Comparison of ENCODE assay signal across 14 cellular contexts in the genomic region with DNA sequence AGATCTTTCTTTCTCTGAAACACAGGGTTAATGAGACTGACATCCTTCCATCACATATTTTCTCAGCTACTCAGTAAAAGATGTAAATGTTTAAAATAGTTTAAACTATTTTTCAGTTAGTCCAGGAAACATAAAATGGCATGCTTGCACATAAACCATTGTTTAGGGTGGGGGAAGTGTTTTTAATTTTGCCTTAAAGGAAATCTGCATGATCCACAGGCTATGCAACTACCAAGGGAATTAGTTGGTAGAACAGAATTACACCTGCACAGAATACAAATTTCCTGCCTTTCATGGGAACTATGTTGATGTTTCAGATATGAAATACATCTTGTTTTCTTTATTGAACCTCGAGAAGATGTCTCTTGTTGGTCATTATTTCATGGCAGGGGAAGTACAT. TPM values are rescaled to one million over a fixed set of nuclear protein-coding genes. Genes with fewer than 3 reads are reported as not detected.
"Had no signal": no experiment of that assay in that cellular context is flagged by ENCODE, and none has a peak within 500 bp of the region (broad histone marks: within the 10 kb centered on the region; RNA-seq: fewer than 3 reads in every experiment).

No MANE protein-coding gene starts in this region.

- H3K9me3 Mint-ChIP-seq: activated CD4-positive, alpha-beta T cell treated with anti-CD3 and anti-CD28 coated beads, Interleukin-2, amount 10 ng/mL, durations not matched to agents 24 days and 14 days; natural killer cell had no signal

- H3K4me3 ChIP-seq: colonic mucosa had no signal

- H3K4me1 ChIP-seq: colonic mucosa had no signal

- H3K36me3 Mint-ChIP-seq: natural killer cell had no signal

- H3K27ac ChIP-seq: colonic mucosa had no signal

- FAIRE-seq: small intestine, TTC549 had no signal

- H3K9me3 ChIP-seq: colonic mucosa, upper lobe of left lung had no signal

- H3K4me1 Mint-ChIP-seq: activated B cell treated with CpG ODN at 0.5 μM for 24 hours; natural killer cell; stimulated activated memory B cell treated with anti-CD40 and anti-IgM and Interleukin-4, amounts not matched to agents 10 μg/mL and 1 μg/mL and 100 μg/mL, for 72 hours had no signal

- DNase-seq: activated B cell treated with CpG ODN at 0.5 μM for 24 hours; activated CD4-positive, alpha-beta T cell treated with anti-CD3 and anti-CD28 coated beads, Interleukin-2, amount 10 ng/mL, durations not matched to agents 24 days and 14 days; activated naive CD4-positive, alpha-beta T cell treated with Interleukin-2 at 50 U/mL for 16 hours; caudate nucleus; colonic mucosa; effector CD8-positive, alpha-beta T cell; hippocampal formation; natural killer cell; occipital lobe; small intestine; T-helper 2 cell had no signal

- H3K27ac Mint-ChIP-seq: activated B cell treated with CpG ODN at 0.5 μM for 24 hours; activated CD4-positive, alpha-beta T cell treated with anti-CD3 and anti-CD28 coated beads, Interleukin-2, amount 10 ng/mL, durations not matched to agents 24 days and 14 days; natural killer cell; stimulated activated memory B cell treated with anti-CD40 and anti-IgM and Interleukin-4, amounts not matched to agents 10 μg/mL and 1 μg/mL and 100 μg/mL, for 72 hours had no signal

- H3K36me3 ChIP-seq: colonic mucosa had no signal

- H3K4me3 Mint-ChIP-seq: activated B cell treated with CpG ODN at 0.5 μM for 24 hours; activated CD4-positive, alpha-beta T cell treated with anti-CD3 and anti-CD28 coated beads, Interleukin-2, amount 10 ng/mL, durations not matched to agents 24 days and 14 days; natural killer cell; stimulated activated memory B cell treated with anti-CD40 and anti-IgM and Interleukin-4, amounts not matched to agents 10 μg/mL and 1 μg/mL and 100 μg/mL, for 72 hours had no signal

- H3K27me3 ChIP-seq: colonic mucosa, upper lobe of left lung had no signal

- ATAC-seq: natural killer cell; stimulated activated memory B cell treated with anti-CD40 and anti-IgM and Interleukin-4, amounts not matched to agents 10 μg/mL and 1 μg/mL and 100 μg/mL, for 72 hours had no signal

RNA-seq across cellular contexts. Expression of a gene that starts 10.6 kb away (rescaled TPM):
- total RNA-seq: natural killer cell had no signal

RNA-seq across cellular contexts. Expression of a gene that starts 35.9 kb away (rescaled TPM):
- total RNA-seq: activated B cell treated with CpG ODN at 0.5 μM for 24 hours; activated CD4-positive, alpha-beta T cell treated with anti-CD3 and anti-CD28 coated beads, Interleukin-2, amount 10 ng/mL, durations not matched to agents 24 days and 14 days had no signal
